Comparison of ENCODE assay signal across 9 cellular contexts in genomic region chr6:139600919-139601470, GRCh38.
DNase-seq lines count a peak whose midpoint lies in the region; ATAC-seq, FAIRE-seq and TF ChIP-seq lines count a peak whose summit lies in the region.
"Had no signal": no experiment of that assay in that cellular context is flagged by ENCODE, and none has a peak within 500 bp of the region (broad histone marks: within the 10 kb centered on the region; RNA-seq: fewer than 3 reads in every experiment).

No MANE protein-coding gene starts in this region.

- SMC1A ChIA-PET in GM12878 (lab: Charles Lee; ENCODE audit: uncharacterized antibody, unreplicated experiment), result interaction anchor here (0.6 to 2.3 kb wide), 23 partner anchors 10 to 942 kb away, joined by 3 to 13 read pairs (median 4); partner anchors contain the start of gene CITED2

- H2AFZ ChIP-seq in GM12878 (ENCODE audit: control insufficient read depth, low read depth, low read length), result peak overlapping the region; percentile 25

- intact Hi-C loops in GM12878 (cut with micrococcal nuclease; ENCODE audit: unreplicated experiment), result loop anchor here (2.0 kb wide), 1 partner anchor 226 kb away; the partner anchor contains the start of gene CITED2

- peak; percentile 50; the same call in 1 of the 2 replicates for TF ChIP-seq RAD21 in GM12878 (IDR thresholded peaks at IDR 0.05; ENCODE audit: insufficient read depth, low read depth, low read length)

- in situ Hi-C loops in GM12878 (cut with MboI), result no loop called here

- H3K4me3 ChIP-seq in GM12878, result no peak overlapping the region
- H3K4me3 ChIP-seq: right atrium auricular region had no signal

- peak; percentile 20 to 50; a peak in 2 of 4 replicates for TF ChIP-seq EP300 in GM12878 (IDR thresholded peaks at IDR 0.05; ENCODE audit: borderline replicate concordance in 1 of 2, control insufficient read depth in 1 of 2, low read depth in 2 of 2, low read length in 2 of 2)

- DNase-seq in GM12878 (ENCODE audit: low read depth, low spot score) (peak; percentile 71), cerebellum (ENCODE audit: low spot score) (no peak), SKM-1 treated with dmso at 0.1 percent for 144 hours (lab: John Stamatoyannopoulos, UW; ENCODE audit: unreplicated experiment) (no peak), C1 segment of cervical spinal cord (lab: John Stamatoyannopoulos, UW) (no peak), cerebellar nuclear complex (lab: John Stamatoyannopoulos, UW) (no peak)

- no TSS peak for BruUV-seq in GM12878 (replicated peaks; lab: Mats Ljungman, UMichigan)

- CTCF ChIA-PET in GM12878 (lab: Yijun Ruan, JAX), result interaction anchor here (0.6 to 2.5 kb wide), 13 partner anchors 10 to 325 kb away, joined by 3 to 11 read pairs (median 5); partner anchors contain the start of gene CITED2

- no peak for TF ChIP-seq POLR2A in GM12878 (IDR thresholded peaks at IDR 0.05; ENCODE audit: low read depth, low read length)

- TF ChIP-seq CTCF in GM12878 (IDR thresholded peaks at IDR 0.05 in 2 of 3, conservative IDR thresholded peaks at IDR 0.05 in 1 of 3; ENCODE audit: control insufficient read depth in 2 of 3, extremely low read depth in 1 of 3, insufficient read depth in 1 of 3, low read depth in 3 of 3, low read length in 3 of 3), result peak in 1 of 3 experiments; percentile 25; a peak in 1 of 6 replicates

- POLR2A ChIA-PET in GM12878 (lab: Charles Lee), result interaction anchor here (0.6 to 1.2 kb wide), 3 partner anchors 112 to 227 kb away, joined by 3 read pairs; partner anchors contain the start of gene CITED2

- H3K79me2 ChIP-seq in GM12878 (ENCODE audit: control insufficient read depth, insufficient read depth, low read length), result no peaks in the 10 kb centered on the region

- no peaks in the 10 kb centered on the region for H4K20me1 ChIP-seq in GM12878 (ENCODE audit: control insufficient read depth, insufficient read depth)

- H3K36me3 ChIP-seq in GM12878 (ENCODE audit: control insufficient read depth in 2 of 2, insufficient read depth in 2 of 2, low read length in 1 of 2), result no peaks in the 10 kb centered on the region
- H3K36me3 ChIP-seq: right atrium auricular region had no signal

- FAIRE-seq in GM12878 (lab: Jason Lieb, UNC), result no peak

- H3K4me1 ChIP-seq in GM12878 (ENCODE audit: control insufficient read depth, insufficient read depth, low read length), result peaks cover 9% of the 10 kb centered on the region

- ATAC-seq in GM18870 (IDR thresholded peaks at IDR 0.05; ENCODE audit: unreplicated experiment), result peak; percentile 98
- ATAC-seq in GM21423 (IDR thresholded peaks at IDR 0.05; ENCODE audit: unreplicated experiment), result peak; percentile 98
- peak; percentile 96 for ATAC-seq in HG03108 (IDR thresholded peaks at IDR 0.05; ENCODE audit: unreplicated experiment)
- ATAC-seq in GM12878, result peak; percentile 99

- 2% methylated on average over 2 of the region's 2 CpGs for WGBS in GM12878 (ENCODE audit: insufficient coverage, insufficient replicate concordance, low lambda C conversion rate, missing lambda C conversion rate)

- H3K4me2 ChIP-seq in GM12878 (ENCODE audit: control insufficient read depth, insufficient read depth), result peak overlapping the region; percentile 5; the same call in 1 of the 2 replicates

- H3K27me3 ChIP-seq in GM12878 (replicated peaks in 1 of 2; ENCODE audit: control insufficient read depth in 2 of 2, insufficient read depth in 2 of 2, low read length in 1 of 2), result no peaks in the 10 kb centered on the region
- H3K27me3 ChIP-seq: right atrium auricular region had no signal

- H3K27ac ChIP-seq in GM12878 (ENCODE audit: control insufficient read depth, insufficient read depth), result peak overlapping the region; percentile 0
- H3K27ac ChIP-seq: right atrium auricular region had no signal

- H3K9me3 ChIP-seq in GM12878 (replicated peaks; ENCODE audit: control insufficient read depth, insufficient read depth, low read length), result no peaks in the 10 kb centered on the region; the same call in 2 of the 3 replicates
- H3K9me3 ChIP-seq: right atrium auricular region had no signal

- RAD21 ChIA-PET in GM12878 (lab: Charles Lee; ENCODE audit: unreplicated experiment), result interaction anchor here (0.5 to 3.3 kb wide), 10 partner anchors 21 to 1002 kb away, joined by 3 to 11 read pairs (median 4); partner anchors contain the start of gene CITED2

- H3K9ac ChIP-seq in GM12878 (ENCODE audit: control insufficient read depth, insufficient read depth, low read length), result no peak overlapping the region

TF ChIP-seq in GM12878, 131 proteins besides CTCF, POLR2A, EP300 and RAD21 (continues in another document):
- TF ChIP-seq ZBED1 (IDR thresholded peaks at IDR 0.05; ENCODE audit: borderline replicate concordance) (peak; percentile 45; the same call in 1 of the 2 replicates), IRF3 (IDR thresholded peaks at IDR 0.05) (no peak), PML (IDR thresholded peaks at IDR 0.05; ENCODE audit: low read length) (0 out of 2 replicates have a peak, but pooled peaks have one; percentile 64), NKRF (conservative IDR thresholded peaks at IDR 0.05) (no peak), ZNF622 (IDR thresholded peaks at IDR 0.05) (no peak), CBX5 (IDR thresholded peaks at IDR 0.05; ENCODE audit: low read depth) (no peak), NBN (IDR thresholded peaks at IDR 0.05) (peak; percentile 37; the same call in 1 of the 2 replicates), SUZ12 (IDR thresholded peaks at IDR 0.05; ENCODE audit: unreplicated experiment) (no peak), SREBF1 (IDR thresholded peaks at IDR 0.05; ENCODE audit: low read length) (no peak), KAT2A (conservative IDR thresholded peaks at IDR 0.05; ENCODE audit: control insufficient read depth, low read depth, low read length) (no peak), E4F1 (IDR thresholded peaks at IDR 0.05; ENCODE audit: borderline replicate concordance, partially characterized antibody) (no peak), PAX5 (IDR thresholded peaks at IDR 0.05; ENCODE audit: borderline replicate concordance, low read depth, low read length) (peak; percentile 44; the same call in 1 of the 2 replicates), CBFB (IDR thresholded peaks at IDR 0.05; ENCODE audit: low read depth) (peak; percentile 52; the same call in 1 of the 2 replicates), ATF3 (IDR thresholded peaks at IDR 0.05; ENCODE audit: borderline replicate concordance, extremely low read depth, low read depth, low read length) (no peak)
